ENCODE assay signal across 1 cellular context in the genomic region with DNA sequence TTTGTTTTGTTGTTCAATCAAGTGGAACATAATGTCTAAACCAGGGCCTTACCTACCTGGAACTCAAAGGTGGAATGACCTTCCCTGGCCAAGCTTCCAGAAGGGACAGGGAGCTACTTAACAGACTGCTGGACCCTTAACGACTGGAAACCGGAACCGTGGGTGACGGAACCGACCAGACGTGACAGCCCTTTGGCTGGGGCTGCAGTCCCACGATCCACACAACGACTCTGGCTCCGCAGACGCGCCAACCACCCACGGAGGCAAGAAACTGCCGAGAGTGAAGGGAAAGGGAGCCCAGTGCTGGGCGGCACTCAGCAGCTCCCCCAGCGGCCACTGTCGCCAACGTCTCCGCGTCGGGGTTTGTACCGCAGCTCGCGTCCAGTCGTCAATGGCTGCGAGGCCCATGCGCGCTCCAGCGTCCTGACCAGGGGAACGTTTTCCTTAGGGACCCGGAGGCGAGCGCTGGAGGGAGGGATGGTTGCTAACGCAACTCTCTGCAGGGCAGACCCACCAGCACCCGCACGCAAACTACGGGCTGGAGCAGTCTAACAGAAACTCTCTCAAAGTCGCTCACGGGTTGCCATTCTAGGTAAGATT.
TF ChIP-seq lines count a peak whose summit lies in the region.

No MANE protein-coding gene starts in this region.

TF ChIP-seq in HepG2, 621 proteins besides CTCF, POLR2A, EP300 and RAD21 (continued from another document and continues in another):
- TF ChIP-seq, protein P1, sequence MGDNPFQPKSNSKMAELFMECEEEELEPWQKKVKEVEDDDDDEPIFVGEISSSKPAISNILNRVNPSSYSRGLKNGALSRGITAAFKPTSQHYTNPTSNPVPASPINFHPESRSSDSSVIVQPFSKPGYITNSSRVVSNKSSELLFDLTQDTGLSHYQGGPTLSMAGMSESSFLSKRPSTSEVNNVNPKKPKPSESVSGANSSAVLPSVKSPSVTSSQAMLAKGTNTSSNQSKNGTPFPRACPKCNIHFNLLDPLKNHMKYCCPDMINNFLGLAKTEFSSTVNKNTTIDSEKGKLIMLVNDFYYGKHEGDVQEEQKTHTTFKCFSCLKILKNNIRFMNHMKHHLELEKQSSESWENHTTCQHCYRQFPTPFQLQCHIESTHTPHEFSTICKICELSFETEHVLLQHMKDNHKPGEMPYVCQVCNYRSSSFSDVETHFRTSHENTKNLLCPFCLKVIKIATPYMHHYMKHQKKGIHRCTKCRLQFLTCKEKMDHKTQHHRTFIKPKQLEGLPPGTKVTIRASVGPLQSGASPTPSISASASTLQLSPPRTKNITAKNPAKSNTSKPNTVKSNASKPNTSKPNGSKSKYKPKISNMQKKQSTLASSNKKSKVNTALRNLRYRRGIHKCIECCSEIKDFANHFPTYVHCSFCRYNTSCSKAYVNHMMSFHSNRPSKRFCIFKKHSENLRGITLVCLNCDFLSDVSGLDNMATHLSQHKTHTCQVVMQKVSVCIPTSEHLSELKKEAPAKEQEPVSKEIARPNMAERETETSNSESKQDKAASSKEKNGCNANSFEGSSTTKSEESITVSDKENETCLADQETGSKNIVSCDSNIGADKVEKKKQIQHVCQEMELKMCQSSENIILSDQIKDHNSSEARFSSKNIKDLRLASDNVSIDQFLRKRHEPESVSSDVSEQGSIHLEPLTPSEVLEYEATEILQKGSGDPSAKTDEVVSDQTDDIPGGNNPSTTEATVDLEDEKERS (CRISPR knock-in tag; IDR thresholded peaks at IDR 0.05), result peak; percentile 60; the same call in 1 of the 2 replicates
- TF ChIP-seq KLF9 (CRISPR knock-in tag; IDR thresholded peaks at IDR 0.05; ENCODE audit: low read depth), result no peak
- no peak for TF ChIP-seq NR2F6 (IDR thresholded peaks at IDR 0.05)
- peak; percentile 59; the same call in 1 of the 2 replicates for TF ChIP-seq NR2F6 (CRISPR knock-in tag; IDR thresholded peaks at IDR 0.05)
- TF ChIP-seq MTA1 (CRISPR knock-in tag; IDR thresholded peaks at IDR 0.05; ENCODE audit: borderline replicate concordance), result peak; percentile 62; the same call in 1 of the 2 replicates
- TF ChIP-seq, protein P2, sequence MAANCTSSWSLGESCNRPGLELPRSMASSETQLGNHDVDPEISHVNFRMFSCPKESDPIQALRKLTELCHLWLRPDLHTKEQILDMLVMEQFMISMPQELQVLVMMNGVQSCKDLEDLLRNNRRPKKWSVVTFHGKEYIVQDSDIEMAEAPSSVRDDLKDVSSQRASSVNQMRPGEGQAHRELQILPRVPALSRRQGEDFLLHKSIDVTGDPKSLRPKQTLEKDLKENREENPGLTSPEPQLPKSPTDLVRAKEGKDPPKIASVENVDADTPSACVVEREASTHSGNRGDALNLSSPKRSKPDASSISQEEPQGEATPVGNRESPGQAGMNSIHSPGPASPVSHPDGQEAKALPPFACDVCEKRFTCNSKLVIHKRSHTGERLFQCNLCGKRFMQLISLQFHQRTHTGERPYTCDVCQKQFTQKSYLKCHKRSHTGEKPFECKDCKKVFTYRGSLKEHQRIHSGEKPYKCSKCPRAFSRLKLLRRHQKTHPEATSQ (CRISPR knock-in tag; IDR thresholded peaks at IDR 0.05; ENCODE audit: borderline replicate concordance), result no peak
- TF ChIP-seq ZFP62 (CRISPR knock-in tag; IDR thresholded peaks at IDR 0.05), result no peak
- no peak for TF ChIP-seq MTA3 (CRISPR knock-in tag; IDR thresholded peaks at IDR 0.05)
- TF ChIP-seq, protein P3, sequence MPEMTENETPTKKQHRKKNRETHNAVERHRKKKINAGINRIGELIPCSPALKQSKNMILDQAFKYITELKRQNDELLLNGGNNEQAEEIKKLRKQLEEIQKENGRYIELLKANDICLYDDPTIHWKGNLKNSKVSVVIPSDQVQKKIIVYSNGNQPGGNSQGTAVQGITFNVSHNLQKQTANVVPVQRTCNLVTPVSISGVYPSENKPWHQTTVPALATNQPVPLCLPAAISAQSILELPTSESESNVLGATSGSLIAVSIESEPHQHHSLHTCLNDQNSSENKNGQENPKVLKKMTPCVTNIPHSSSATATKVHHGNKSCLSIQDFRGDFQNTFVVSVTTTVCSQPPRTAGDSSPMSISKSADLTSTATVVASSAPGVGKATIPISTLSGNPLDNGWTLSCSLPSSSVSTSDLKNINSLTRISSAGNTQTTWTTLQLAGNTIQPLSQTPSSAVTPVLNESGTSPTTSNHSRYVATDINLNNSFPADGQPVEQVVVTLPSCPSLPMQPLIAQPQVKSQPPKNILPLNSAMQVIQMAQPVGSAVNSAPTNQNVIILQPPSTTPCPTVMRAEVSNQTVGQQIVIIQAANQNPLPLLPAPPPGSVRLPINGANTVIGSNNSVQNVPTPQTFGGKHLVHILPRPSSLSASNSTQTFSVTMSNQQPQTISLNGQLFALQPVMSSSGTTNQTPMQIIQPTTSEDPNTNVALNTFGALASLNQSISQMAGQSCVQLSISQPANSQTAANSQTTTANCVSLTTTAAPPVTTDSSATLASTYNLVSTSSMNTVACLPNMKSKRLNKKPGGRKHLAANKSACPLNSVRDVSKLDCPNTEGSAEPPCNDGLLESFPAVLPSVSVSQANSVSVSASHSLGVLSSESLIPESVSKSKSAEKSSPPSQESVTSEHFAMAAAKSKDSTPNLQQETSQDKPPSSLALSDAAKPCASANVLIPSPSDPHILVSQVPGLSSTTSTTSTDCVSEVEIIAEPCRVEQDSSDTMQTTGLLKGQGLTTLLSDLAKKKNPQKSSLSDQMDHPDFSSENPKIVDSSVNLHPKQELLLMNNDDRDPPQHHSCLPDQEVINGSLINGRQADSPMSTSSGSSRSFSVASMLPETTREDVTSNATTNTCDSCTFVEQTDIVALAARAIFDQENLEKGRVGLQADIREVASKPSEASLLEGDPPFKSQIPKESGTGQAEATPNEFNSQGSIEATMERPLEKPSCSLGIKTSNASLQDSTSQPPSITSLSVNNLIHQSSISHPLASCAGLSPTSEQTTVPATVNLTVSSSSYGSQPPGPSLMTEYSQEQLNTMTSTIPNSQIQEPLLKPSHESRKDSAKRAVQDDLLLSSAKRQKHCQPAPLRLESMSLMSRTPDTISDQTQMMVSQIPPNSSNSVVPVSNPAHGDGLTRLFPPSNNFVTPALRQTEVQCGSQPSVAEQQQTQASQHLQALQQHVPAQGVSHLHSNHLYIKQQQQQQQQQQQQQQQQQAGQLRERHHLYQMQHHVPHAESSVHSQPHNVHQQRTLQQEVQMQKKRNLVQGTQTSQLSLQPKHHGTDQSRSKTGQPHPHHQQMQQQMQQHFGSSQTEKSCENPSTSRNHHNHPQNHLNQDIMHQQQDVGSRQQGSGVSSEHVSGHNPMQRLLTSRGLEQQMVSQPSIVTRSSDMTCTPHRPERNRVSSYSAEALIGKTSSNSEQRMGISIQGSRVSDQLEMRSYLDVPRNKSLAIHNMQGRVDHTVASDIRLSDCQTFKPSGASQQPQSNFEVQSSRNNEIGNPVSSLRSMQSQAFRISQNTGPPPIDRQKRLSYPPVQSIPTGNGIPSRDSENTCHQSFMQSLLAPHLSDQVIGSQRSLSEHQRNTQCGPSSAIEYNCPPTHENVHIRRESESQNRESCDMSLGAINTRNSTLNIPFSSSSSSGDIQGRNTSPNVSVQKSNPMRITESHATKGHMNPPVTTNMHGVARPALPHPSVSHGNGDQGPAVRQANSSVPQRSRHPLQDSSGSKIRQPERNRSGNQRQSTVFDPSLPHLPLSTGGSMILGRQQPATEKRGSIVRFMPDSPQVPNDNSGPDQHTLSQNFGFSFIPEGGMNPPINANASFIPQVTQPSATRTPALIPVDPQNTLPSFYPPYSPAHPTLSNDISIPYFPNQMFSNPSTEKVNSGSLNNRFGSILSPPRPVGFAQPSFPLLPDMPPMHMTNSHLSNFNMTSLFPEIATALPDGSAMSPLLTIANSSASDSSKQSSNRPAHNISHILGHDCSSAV (CRISPR knock-in tag; IDR thresholded peaks at IDR 0.05; ENCODE audit: borderline replicate concordance), result no peak
- TF ChIP-seq ELF3 (CRISPR knock-in tag; IDR thresholded peaks at IDR 0.05), result 0 out of 2 replicates have a peak, but pooled peaks have one; percentile 15
- TF ChIP-seq ZNF615 (CRISPR knock-in tag; IDR thresholded peaks at IDR 0.05; ENCODE audit: borderline replicate concordance), result no peak
- peak; percentile 56 for TF ChIP-seq RBFOX2 (IDR thresholded peaks at IDR 0.05; ENCODE audit: low read depth, low read length)
- no peak for TF ChIP-seq ZNF589 (CRISPR knock-in tag; conservative IDR thresholded peaks at IDR 0.05)
- no peak for TF ChIP-seq PCBP1 (IDR thresholded peaks at IDR 0.05; ENCODE audit: borderline replicate concordance, low read depth, low read length)
- no peak for TF ChIP-seq TAF15 (IDR thresholded peaks at IDR 0.05; ENCODE audit: low read depth, low read length, poor library complexity, severe bottlenecking)
- TF ChIP-seq TBX2 (CRISPR knock-in tag; IDR thresholded peaks at IDR 0.05; ENCODE audit: borderline replicate concordance), result peak; percentile 79
- no peak for TF ChIP-seq NFIB (CRISPR knock-in tag; IDR thresholded peaks at IDR 0.05; ENCODE audit: borderline replicate concordance)
- no peak for TF ChIP-seq ZNF674 (CRISPR knock-in tag; IDR thresholded peaks at IDR 0.05; ENCODE audit: low read depth)
- TF ChIP-seq, protein P4, sequence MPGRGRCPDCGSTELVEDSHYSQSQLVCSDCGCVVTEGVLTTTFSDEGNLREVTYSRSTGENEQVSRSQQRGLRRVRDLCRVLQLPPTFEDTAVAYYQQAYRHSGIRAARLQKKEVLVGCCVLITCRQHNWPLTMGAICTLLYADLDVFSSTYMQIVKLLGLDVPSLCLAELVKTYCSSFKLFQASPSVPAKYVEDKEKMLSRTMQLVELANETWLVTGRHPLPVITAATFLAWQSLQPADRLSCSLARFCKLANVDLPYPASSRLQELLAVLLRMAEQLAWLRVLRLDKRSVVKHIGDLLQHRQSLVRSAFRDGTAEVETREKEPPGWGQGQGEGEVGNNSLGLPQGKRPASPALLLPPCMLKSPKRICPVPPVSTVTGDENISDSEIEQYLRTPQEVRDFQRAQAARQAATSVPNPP (CRISPR knock-in tag; IDR thresholded peaks at IDR 0.05), result no peak
- no peak for TF ChIP-seq SMAD3 (CRISPR knock-in tag; IDR thresholded peaks at IDR 0.05)
- TF ChIP-seq ZKSCAN5 (CRISPR knock-in tag; IDR thresholded peaks at IDR 0.05), result no peak
- TF ChIP-seq NCOR1 (IDR thresholded peaks at IDR 0.05; ENCODE audit: borderline replicate concordance, low read length), result no peak
- TF ChIP-seq, protein P5, sequence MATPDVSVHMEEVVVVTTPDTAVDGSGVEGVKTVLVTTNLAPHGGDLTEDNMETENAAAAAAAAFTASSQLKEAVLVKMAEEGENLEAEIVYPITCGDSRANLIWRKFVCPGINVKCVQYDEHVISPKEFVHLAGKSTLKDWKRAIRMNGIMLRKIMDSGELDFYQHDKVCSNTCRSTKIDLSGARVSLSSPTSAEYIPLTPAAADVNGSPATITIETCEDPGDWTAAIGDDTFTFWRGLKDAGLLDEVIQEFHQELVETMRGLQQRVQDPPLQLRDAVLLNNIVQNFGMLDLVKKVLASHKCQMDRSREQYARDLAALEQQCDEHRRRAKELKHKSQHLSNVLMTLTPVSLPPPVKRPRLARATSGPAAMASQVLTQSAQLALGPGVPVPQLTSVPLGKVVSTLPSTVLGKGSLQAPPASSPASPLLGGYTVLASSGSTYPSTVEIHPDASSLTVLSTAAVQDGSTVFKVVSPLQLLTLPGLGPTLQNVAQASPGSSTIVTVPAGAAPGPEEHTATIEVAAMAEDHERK (CRISPR knock-in tag; IDR thresholded peaks at IDR 0.05; ENCODE audit: low read depth), result no peak
- TF ChIP-seq, protein P6, sequence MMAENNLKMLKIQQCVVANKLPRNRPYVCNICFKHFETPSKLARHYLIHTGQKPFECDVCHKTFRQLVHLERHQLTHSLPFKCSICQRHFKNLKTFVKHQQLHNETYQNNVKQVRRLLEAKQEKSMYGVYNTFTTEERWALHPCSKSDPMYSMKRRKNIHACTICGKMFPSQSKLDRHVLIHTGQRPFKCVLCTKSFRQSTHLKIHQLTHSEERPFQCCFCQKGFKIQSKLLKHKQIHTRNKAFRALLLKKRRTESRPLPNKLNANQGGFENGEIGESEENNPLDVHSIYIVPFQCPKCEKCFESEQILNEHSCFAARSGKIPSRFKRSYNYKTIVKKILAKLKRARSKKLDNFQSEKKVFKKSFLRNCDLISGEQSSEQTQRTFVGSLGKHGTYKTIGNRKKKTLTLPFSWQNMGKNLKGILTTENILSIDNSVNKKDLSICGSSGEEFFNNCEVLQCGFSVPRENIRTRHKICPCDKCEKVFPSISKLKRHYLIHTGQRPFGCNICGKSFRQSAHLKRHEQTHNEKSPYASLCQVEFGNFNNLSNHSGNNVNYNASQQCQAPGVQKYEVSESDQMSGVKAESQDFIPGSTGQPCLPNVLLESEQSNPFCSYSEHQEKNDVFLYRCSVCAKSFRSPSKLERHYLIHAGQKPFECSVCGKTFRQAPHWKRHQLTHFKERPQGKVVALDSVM (CRISPR knock-in tag; IDR thresholded peaks at IDR 0.05), result peak; percentile 78; the same call in 1 of the 2 replicates
- TF ChIP-seq ZBTB42 (CRISPR knock-in tag; IDR thresholded peaks at IDR 0.05), result no peak
- TF ChIP-seq, protein P7, sequence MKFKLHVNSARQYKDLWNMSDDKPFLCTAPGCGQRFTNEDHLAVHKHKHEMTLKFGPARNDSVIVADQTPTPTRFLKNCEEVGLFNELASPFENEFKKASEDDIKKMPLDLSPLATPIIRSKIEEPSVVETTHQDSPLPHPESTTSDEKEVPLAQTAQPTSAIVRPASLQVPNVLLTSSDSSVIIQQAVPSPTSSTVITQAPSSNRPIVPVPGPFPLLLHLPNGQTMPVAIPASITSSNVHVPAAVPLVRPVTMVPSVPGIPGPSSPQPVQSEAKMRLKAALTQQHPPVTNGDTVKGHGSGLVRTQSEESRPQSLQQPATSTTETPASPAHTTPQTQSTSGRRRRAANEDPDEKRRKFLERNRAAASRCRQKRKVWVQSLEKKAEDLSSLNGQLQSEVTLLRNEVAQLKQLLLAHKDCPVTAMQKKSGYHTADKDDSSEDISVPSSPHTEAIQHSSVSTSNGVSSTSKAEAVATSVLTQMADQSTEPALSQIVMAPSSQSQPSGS (CRISPR knock-in tag; IDR thresholded peaks at IDR 0.05), result peak; percentile 81
- TF ChIP-seq ARNTL (CRISPR knock-in tag; IDR thresholded peaks at IDR 0.05), result no peak
- no peak for TF ChIP-seq ZNF460 (CRISPR knock-in tag; IDR thresholded peaks at IDR 0.05; ENCODE audit: borderline replicate concordance)
- TF ChIP-seq NCOA5 (CRISPR knock-in tag; IDR thresholded peaks at IDR 0.05), result no peak
- TF ChIP-seq, protein P8, sequence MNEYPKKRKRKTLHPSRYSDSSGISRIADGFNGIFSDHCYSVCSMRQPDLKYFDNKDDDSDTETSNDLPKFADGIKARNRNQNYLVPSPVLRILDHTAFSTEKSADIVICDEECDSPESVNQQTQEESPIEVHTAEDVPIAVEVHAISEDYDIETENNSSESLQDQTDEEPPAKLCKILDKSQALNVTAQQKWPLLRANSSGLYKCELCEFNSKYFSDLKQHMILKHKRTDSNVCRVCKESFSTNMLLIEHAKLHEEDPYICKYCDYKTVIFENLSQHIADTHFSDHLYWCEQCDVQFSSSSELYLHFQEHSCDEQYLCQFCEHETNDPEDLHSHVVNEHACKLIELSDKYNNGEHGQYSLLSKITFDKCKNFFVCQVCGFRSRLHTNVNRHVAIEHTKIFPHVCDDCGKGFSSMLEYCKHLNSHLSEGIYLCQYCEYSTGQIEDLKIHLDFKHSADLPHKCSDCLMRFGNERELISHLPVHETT (CRISPR knock-in tag; conservative IDR thresholded peaks at IDR 0.05), result no peak
